Comparison of ENCODE assay signal across 6 cellular contexts in the genomic region with DNA sequence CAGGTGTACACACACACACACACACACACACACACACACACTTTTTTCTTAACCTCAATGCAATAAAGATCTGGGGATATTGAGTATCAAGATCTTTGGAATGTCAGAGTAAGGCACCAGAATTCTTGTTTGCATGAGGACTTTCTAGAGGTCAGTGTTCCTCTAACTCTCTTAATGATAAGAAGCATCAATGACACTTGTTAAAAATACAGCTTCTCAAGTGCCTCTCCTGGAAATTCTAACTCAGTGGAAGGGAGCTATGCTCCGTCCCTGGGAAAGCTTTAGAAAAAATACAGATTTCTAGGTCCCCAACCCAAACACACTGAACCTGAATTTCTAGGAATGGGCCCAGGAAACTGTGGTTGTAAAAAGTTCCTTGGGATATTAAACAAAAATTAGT.
"Had no signal": no experiment of that assay in that cellular context is flagged by ENCODE, and none has a peak within 500 bp of the region (broad histone marks: within the 10 kb centered on the region; RNA-seq: fewer than 3 reads in every experiment).

No MANE protein-coding gene starts in this region.

- DNase-seq: IMR-90, KBM-7, KG1 had no signal

- H3K4me3 ChIP-seq: K562 had no signal

- H3K27ac ChIP-seq: HL-60 had no signal

- ATAC-seq: HepG2, K562 had no signal
